ENCODE assay signal across 11 cellular contexts in the genomic region with DNA sequence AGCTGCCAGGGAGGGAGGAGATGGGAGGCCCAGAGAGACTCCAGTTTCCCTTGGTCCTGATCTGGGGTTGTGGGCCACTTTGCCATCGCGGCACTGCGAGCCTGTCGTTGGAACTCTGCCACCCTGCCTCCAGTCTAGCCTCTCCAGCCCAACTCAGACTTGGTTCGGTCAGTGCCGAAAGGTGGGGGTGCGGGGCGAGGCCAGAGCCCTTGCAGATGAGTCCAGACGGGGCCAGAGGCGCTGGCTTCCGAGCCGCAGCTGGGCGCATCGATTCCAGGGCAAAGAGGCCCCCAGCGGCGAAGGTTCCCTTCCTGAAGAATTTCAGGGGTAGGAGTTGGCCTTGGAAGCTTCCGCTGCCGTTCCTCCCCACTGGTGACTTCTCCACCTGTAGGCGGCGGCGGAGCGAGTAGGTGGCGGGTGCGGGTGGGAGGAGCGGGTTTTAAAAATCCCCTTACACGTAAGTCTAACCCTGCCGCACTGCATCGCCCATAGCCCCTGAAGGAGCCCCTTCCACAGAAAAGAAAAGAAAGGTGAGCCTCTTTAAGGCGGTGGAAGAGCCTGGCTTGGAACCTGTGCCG. TPM values are rescaled to one million over a fixed set of nuclear protein-coding genes. Genes with fewer than 3 reads are reported as not detected.
A peak's percentile ranks its signal among the peaks of the same experiment; 100 is the strongest.
DNase-seq lines count a peak whose midpoint lies in the region; ATAC-seq, FAIRE-seq and TF ChIP-seq lines count a peak whose summit lies in the region.
"Had no signal": no experiment of that assay in that cellular context is flagged by ENCODE, and none has a peak within 500 bp of the region (broad histone marks: within the 10 kb centered on the region; RNA-seq: fewer than 3 reads in every experiment).

No MANE protein-coding gene starts in this region.

- H3K4me3 ChIP-seq in astrocyte of the cerebellum (ENCODE audit: low read depth, low read length) (peak overlapping the region; percentile 83), iPS DF 6.9 (ENCODE audit: low read length) (peak overlapping the region; percentile 58; the same call in 1 of the 2 replicates), gastrocnemius medialis (peak overlapping the region; percentile 53 to 59 (median 54))

- DNase-seq in astrocyte of the cerebellum (ENCODE audit: low read depth) (no peak), iPS DF 6.9 (ENCODE audit: low read depth, low spot score) (no peak), gastrocnemius medialis (no peak), NCI-H748 treated with DMSO at 0.1 percent for 48 hours (lab: John Stamatoyannopoulos, UW) (no peak), left colon (no peak), NCI-H1694 treated with DMSO at 0.1 percent for 48 hours (lab: John Stamatoyannopoulos, UW) (no peak)
- no peak for DNase-seq in activated CD4-positive, alpha-beta T cell treated with anti-CD3 and anti-CD28 coated beads for 1 hour
- DNase-seq: SHP77; stimulated activated CD4-positive, alpha-beta T cell treated with anti-CD3 and anti-CD28 coated beads, Interleukin-1b, Interleukin-23, amount 100 ng/mL, for 48 hours had no signal

- intact Hi-C loops in gastrocnemius medialis (cut with DNase I; ENCODE audit: low total_unique reads): no loop called here
- intact Hi-C loops in left colon (cut with DNase I, micrococcal nuclease): loop anchor here in 1 of 2 donors (10.0 kb wide), 2 partner anchors 243 to 763 kb away; no protein-coding TSS in a partner anchor

- H3K27me3 ChIP-seq in iPS DF 6.9 (ENCODE audit: control insufficient read depth, insufficient read depth, low read length): peaks cover 40% of the 10 kb centered on the region
- peaks cover 4 to 20% (median 6%) of the 10 kb centered on the region in 3 donors for H3K27me3 ChIP-seq in gastrocnemius medialis

- H3K9me3 ChIP-seq in iPS DF 6.9 (ENCODE audit: control insufficient read depth, insufficient read depth, low read length) (no peaks in the 10 kb centered on the region), gastrocnemius medialis (no peaks in the 10 kb centered on the region)

- in situ Hi-C loops in astrocyte of the cerebellum (cut with HindIII; ENCODE audit: low sequenced_read_pairs) (loop anchor here (25.0 kb wide), 4 partner anchors 520 to 1045 kb away; no protein-coding TSS in a partner anchor), gastrocnemius medialis (cut with MboI; ENCODE audit: low sequenced_read_pairs in 4 of 4) (loop anchor here (10.0 to 25.0 kb wide), 6 partner anchors 255 to 1005 kb away; no protein-coding TSS in a partner anchor)

- WGBS in iPS DF 6.9 (ENCODE audit: insufficient coverage, insufficient read length): no CpG with 5 or more reads among the region's 30 CpGs

- TF ChIP-seq POLR2A in gastrocnemius medialis (IDR thresholded peaks at IDR 0.05): no peak

- no peak for ATAC-seq in gastrocnemius medialis
- ATAC-seq in left colon: no peak
- ATAC-seq: HCT116 had no signal

- peak; percentile 47 for TF ChIP-seq CTCF in astrocyte of the cerebellum (IDR thresholded peaks at IDR 0.05; ENCODE audit: low read depth, low read length, missing control alignments)
- no peak for TF ChIP-seq CTCF in gastrocnemius medialis (IDR thresholded peaks at IDR 0.05 in 4 of 5, conservative IDR thresholded peaks at IDR 0.05 in 1 of 5)

- peak; percentile 71 for FAIRE-seq in G401.6 (lab: Jason Lieb, UNC)

- no peaks in the 10 kb centered on the region for H3K36me3 ChIP-seq in iPS DF 6.9 (ENCODE audit: control insufficient read depth, insufficient read depth, low read length)
- no peaks in the 10 kb centered on the region for H3K36me3 ChIP-seq in gastrocnemius medialis

- H3K27ac ChIP-seq in iPS DF 6.9 (ENCODE audit: low read length) (no peak overlapping the region), gastrocnemius medialis (peak overlapping the region in 2 of 4 donors; percentile 25 to 52)

- H3K4me1 ChIP-seq in iPS DF 6.9 (ENCODE audit: control insufficient read depth, insufficient read depth, low read length): no peaks in the 10 kb centered on the region
- peaks cover 0 to 24% of the 10 kb centered on the region in 2 donors for H3K4me1 ChIP-seq in gastrocnemius medialis

RNA-seq across cellular contexts. Expression of a gene that starts 5.1 kb away (rescaled TPM):
- total RNA-seq in gastrocnemius medialis (1 to 10 TPM; 1.6 to 2.9 (median 1.9) TPM), left colon (1 to 10 TPM; 3.2 to 4.0 TPM)
